In the genomic region with DNA sequence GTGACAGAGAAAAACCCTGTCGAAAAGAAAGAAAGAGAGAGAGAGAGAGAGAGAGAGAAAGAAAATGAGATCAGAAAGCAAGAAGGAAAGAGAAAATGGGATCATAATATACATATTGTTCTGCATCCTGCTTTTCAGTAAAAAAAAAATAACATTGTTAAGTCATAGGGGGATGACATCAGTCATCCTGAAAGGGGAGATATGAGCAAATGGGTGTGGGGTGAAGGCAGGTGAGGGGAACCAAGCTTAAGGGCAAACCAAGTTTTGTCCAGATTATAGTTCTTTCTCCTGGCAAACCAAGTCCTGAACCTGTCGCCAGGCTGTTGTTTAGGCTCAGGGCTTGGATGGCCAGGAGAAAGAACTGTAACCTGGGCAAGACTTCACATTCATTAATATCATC, we compare ENCODE assay signal across 25 cellular contexts.
"Had no signal": no experiment of that assay in that cellular context is flagged by ENCODE, and none has a peak within 500 bp of the region (broad histone marks: within the 10 kb centered on the region; RNA-seq: fewer than 3 reads in every experiment).

No MANE protein-coding gene starts in this region.

- H3K4me2 ChIP-seq: PC-9 had no signal

- H3K4me3 ChIP-seq: PC-9, Peyer's patch, SJSA1, SK-N-MC had no signal

- DNase-seq: KBM-7; MV-4-11; NCI-H1048; NCI-H1105; NCI-H1417; NCI-H1436 treated with DMSO at 0.1 percent for 48 hours; NCI-H187; NCI-H2029; NCI-H2081 treated with DMSO at 0.1 percent for 48 hours; NCI-H2171; NCI-H226; NCI-H446; NCI-H510A; NCI-H524 treated with DMSO at 0.1 percent for 48 hours; NCI-H69; NCI-H774; NK-92 treated with Interleukin-12 subunit alpha and Interleukin-12 subunit beta, amount 100 ng/mL, for 24 hours; OCI-M1; PC-9; Peyer's patch; SHP77 treated with DMSO at 0.1 percent for 48 hours had no signal

- ATAC-seq: Right ventricle myocardium inferior had no signal

- H3K9me3 ChIP-seq: Peyer's patch, SJSA1 had no signal

- H3K27ac ChIP-seq: HL-60, PC-9, Peyer's patch, SJSA1, SK-N-MC had no signal

- H3K4me1 ChIP-seq: Peyer's patch, SJSA1 had no signal

- H2AFZ ChIP-seq: PC-9 had no signal

- H3K36me3 ChIP-seq: Peyer's patch, SJSA1 had no signal

- H3K27me3 ChIP-seq: Peyer's patch, SJSA1 had no signal
